9 cellular contexts compared by ENCODE assay signal in the genomic region with DNA sequence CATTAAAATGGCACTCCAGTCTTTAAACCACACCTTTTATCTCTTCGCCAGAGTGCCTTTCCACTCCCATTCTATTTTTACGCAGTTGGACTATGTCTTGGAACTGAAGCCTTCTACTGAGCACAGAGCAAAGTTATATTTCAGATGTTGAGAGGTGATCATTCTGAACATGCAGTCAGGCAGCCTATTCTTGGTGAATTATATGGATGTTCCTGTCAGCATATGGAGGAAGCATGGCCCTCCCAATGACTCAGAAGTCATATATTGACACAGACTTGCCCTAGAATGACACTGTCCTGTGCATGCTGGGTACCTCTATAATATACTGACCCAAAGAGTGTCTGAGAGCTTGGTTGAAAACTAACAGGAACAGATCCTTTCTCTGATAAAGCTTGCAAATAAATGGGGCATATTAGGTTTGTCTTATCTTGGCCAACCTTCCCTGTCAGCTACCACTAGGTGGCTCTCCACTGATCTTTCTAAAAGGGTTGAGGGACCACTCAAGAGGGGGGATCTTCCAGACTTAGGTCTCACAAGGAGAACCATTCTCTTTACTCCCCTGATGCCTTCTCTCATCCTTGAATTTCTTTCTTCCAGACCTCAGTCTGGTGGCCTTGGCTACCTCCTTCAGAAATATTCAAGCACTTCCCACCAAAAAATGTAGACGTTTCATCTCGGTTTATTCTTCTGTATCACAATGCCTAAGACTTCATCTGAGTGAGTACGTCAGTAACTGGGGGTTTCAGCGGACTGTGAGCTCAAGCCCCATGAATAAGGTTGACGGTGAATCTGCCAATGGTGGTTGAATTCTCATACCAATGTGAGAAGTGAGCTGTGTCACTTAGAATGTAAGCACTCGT. TPM values are rescaled to one million over a fixed set of nuclear protein-coding genes. Genes with fewer than 3 reads are reported as not detected.
A peak's percentile ranks its signal among the peaks of the same experiment; 100 is the strongest.
DNase-seq lines count a peak whose midpoint lies in the region; ATAC-seq and TF ChIP-seq lines count a peak whose summit lies in the region.
"Had no signal": no experiment of that assay in that cellular context is flagged by ENCODE, and none has a peak within 500 bp of the region (broad histone marks: within the 10 kb centered on the region; RNA-seq: fewer than 3 reads in every experiment).

No MANE protein-coding gene starts in this region.

- no peaks in the 10 kb centered on the region for H3K79me2 ChIP-seq in GM23248 (ENCODE audit: insufficient read depth)

- H4K20me1 ChIP-seq in GM23248 (ENCODE audit: insufficient read depth) = no peaks in the 10 kb centered on the region

- no peak overlapping the region for H3K4me2 ChIP-seq in GM23248 (ENCODE audit: unreplicated experiment)

- no peaks in the 10 kb centered on the region for H3K36me3 Mint-ChIP-seq in activated CD4-positive, alpha-beta memory T cell treated with anti-CD3 and anti-CD28 coated beads for 36 hours

- H3K4me1 ChIP-seq in GM23248 (ENCODE audit: insufficient read depth) (peaks cover 13% of the 10 kb centered on the region), right cardiac atrium (ENCODE audit: control insufficient read depth, insufficient read depth, low read length) (peaks cover 1% of the 10 kb centered on the region)

- no peak for TF ChIP-seq CTCF in coronary artery (IDR thresholded peaks at IDR 0.05)

- no peak overlapping the region for H3K27ac ChIP-seq in GM23248
- peak overlapping the region; percentile 48 for H3K27ac ChIP-seq in right cardiac atrium (ENCODE audit: low read length)
- no peak overlapping the region for H3K27ac ChIP-seq in coronary artery

- H3K9ac ChIP-seq in GM23248 = no peak overlapping the region

- in situ Hi-C loops in GM23248 (cut with MboI) = no loop called here

- WGBS in GM23248 (ENCODE audit: low coverage in 1 of 2, low lambda C conversion rate in 2 of 2, missing lambda C conversion rate in 2 of 2), 2 experiments = 64 to 65% methylated on average over 8 of the region's 8 CpGs
- WGBS in right cardiac atrium = 72% methylated on average over 8 of the region's 8 CpGs

- no peaks in the 10 kb centered on the region for H3K9me2 ChIP-seq in GM23248 (ENCODE audit: insufficient read depth)

- H3K4me3 ChIP-seq in GM23248 (no peak overlapping the region), MG63 (no peak overlapping the region), right cardiac atrium (ENCODE audit: low read length) (no peak overlapping the region), coronary artery (no peak overlapping the region)

- POLR2A ChIA-PET in activated CD4-positive, alpha-beta memory T cell treated with anti-CD3 and anti-CD28 coated beads for 36 hours (lab: Charles Lee) = no interaction called here

- no peaks in the 10 kb centered on the region for H3K9me3 Mint-ChIP-seq in activated CD4-positive, alpha-beta memory T cell treated with anti-CD3 and anti-CD28 coated beads for 36 hours

- ATAC-seq in right cardiac atrium = peak in 1 of 2 donors; percentile 26

- no peak overlapping the region for H3K4me3 Mint-ChIP-seq in activated CD4-positive, alpha-beta memory T cell treated with anti-CD3 and anti-CD28 coated beads for 36 hours

- H3K27ac Mint-ChIP-seq in activated CD4-positive, alpha-beta memory T cell treated with anti-CD3 and anti-CD28 coated beads for 36 hours = no peak overlapping the region

- H3K27me3 Mint-ChIP-seq in activated CD4-positive, alpha-beta memory T cell treated with anti-CD3 and anti-CD28 coated beads for 36 hours = peaks cover 6% of the 10 kb centered on the region

- CTCF ChIA-PET in activated CD4-positive, alpha-beta memory T cell treated with anti-CD3 and anti-CD28 coated beads for 36 hours (lab: Charles Lee) = interaction anchor here (0.5 to 3.5 kb wide), 14 partner anchors 9 to 231 kb away, joined by 3 to 33 read pairs (median 3); partner anchors contain the start of genes ALG14, RWDD3 and TLCD4

- H3K36me3 ChIP-seq in GM23248 (ENCODE audit: low read depth) (no peaks in the 10 kb centered on the region), MG63 (no peaks in the 10 kb centered on the region)

- peaks cover 11% of the 10 kb centered on the region; the same call in 1 of the 2 replicates for H3F3A ChIP-seq in GM23248 (ENCODE audit: insufficient read depth)

- H3K27me3 ChIP-seq in GM23248 (replicated peaks; ENCODE audit: insufficient read depth) (peaks cover 6% of the 10 kb centered on the region), MG63 (no peaks in the 10 kb centered on the region), right cardiac atrium (ENCODE audit: control insufficient read depth, insufficient read depth) (no peaks in the 10 kb centered on the region)

- H3K4me1 Mint-ChIP-seq in activated CD4-positive, alpha-beta memory T cell treated with anti-CD3 and anti-CD28 coated beads for 36 hours (ENCODE audit: low read depth) = no peaks in the 10 kb centered on the region

- intact Hi-C loops in activated CD4-positive, alpha-beta memory T cell treated with anti-CD3 and anti-CD28 coated beads for 36 hours (cut with micrococcal nuclease) = loop anchor here (1.0 kb wide), 1 partner anchor 150 kb away; the partner anchor contains the start of gene RWDD3
- intact Hi-C loops in right cardiac atrium (cut with DNase I) = loop anchor here (2.0 to 10.0 kb wide), 3 partner anchors 148 to 150 kb away; partner anchors contain the start of gene RWDD3 (in 3 of the 4)

- H2AFZ ChIP-seq in GM23248 = peak overlapping the region; percentile 11; the same call in 1 of the 2 replicates

- H3K9me3 ChIP-seq in GM23248 (ENCODE audit: low read depth) (no peaks in the 10 kb centered on the region), MG63 (no peaks in the 10 kb centered on the region), right cardiac atrium (ENCODE audit: control insufficient read depth, low read length) (no peaks in the 10 kb centered on the region)

- peak; percentile 6 for DNase-seq in stimulated activated CD4-positive, alpha-beta T cell treated with anti-CD3 and anti-CD28 coated beads, Interleukin-2, amount 100 ng/mL, for 4 hours (ENCODE audit: low read depth)
- DNase-seq in stimulated activated CD4-positive, alpha-beta T cell treated with anti-CD3 and anti-CD28 coated beads, Interleukin-2, amount 100 ng/mL, for 48 hours = no peak
- peak; percentile 38 for DNase-seq in GM23248
- DNase-seq in MG63 = peak; percentile 5
- DNase-seq in activated CD4-positive, alpha-beta memory T cell treated with anti-CD3 and anti-CD28 coated beads for 36 hours = peak; percentile 15
- DNase-seq in right cardiac atrium = no peak
- peak; percentile 15 for DNase-seq in stimulated activated CD8-positive, alpha-beta memory T cell treated with anti-CD3 and anti-CD28 coated beads, Interleukin-12 subunit alpha, Interleukin-12 subunit beta, amount 100 ng/mL, for 1 hour (ENCODE audit: low read depth)
- no peak for DNase-seq in coronary artery (ENCODE audit: low spot score)

RNA-seq across cellular contexts. Expression of gene ALG14, which starts 11.8 kb away (rescaled TPM):
- 1.8 and 13.0 TPM in 2 replicates for total RNA-seq in GM23248 (2014; rRNA removed; shearing (Covaris generic))
- polyA plus RNA-seq in GM23248 (2016; fragmentation: Nextera tagmentation; extraction: Ambion mirVana) (12.1 and 13.5 TPM in 2 replicates), right cardiac atrium (0.97 TPM)
- total RNA-seq in MG63 (2014; rRNA removed; shearing (Covaris generic); ENCODE audit: low replicate concordance) = 3.2 and 4.4 TPM in 2 replicates
- total RNA-seq in activated CD4-positive, alpha-beta memory T cell treated with anti-CD3 and anti-CD28 coated beads for 36 hours = 1 to 10 TPM; 4.3 to 4.4 TPM
- 1 to 10 TPM; 3.4 to 7.4 (median 3.7) TPM for total RNA-seq in right cardiac atrium

RNA-seq across cellular contexts. Expression of gene TLCD4, which starts 32.6 kb away (rescaled TPM):
- not detected in 2 replicates for total RNA-seq in GM23248 (2014; rRNA removed; shearing (Covaris generic))
- polyA plus RNA-seq in GM23248 (2016; fragmentation: Nextera tagmentation; extraction: Ambion mirVana) (0.08 TPM in 1 of 2 replicates, not detected in the other), right cardiac atrium (18.2 TPM)
- total RNA-seq in MG63 (2014; rRNA removed; shearing (Covaris generic); ENCODE audit: low replicate concordance) = 1.1 and 2.9 TPM in 2 replicates
- total RNA-seq in activated CD4-positive, alpha-beta memory T cell treated with anti-CD3 and anti-CD28 coated beads for 36 hours = under 1 TPM; 0.15 to 0.21 TPM
- 10 to 100 TPM; 70.0 to 91.6 (median 77.6) TPM for total RNA-seq in right cardiac atrium
- total RNA-seq: glomerular endothelial cell had no signal

Comparison
In these comparisons a context has a peak if more than half of its experiments do, and no peak if none do; other contexts are left out.
1. DNase-seq: peak in stimulated activated CD4-positive, alpha-beta T cell treated with anti-CD3 and anti-CD28 coated beads, Interleukin-2, amount 100 ng/mL, for 4 hours (single experiment), GM23248 (single experiment), MG63 (single experiment), activated CD4-positive, alpha-beta memory T cell treated with anti-CD3 and anti-CD28 coated beads for 36 hours (single experiment) and stimulated activated CD8-positive, alpha-beta memory T cell treated with anti-CD3 and anti-CD28 coated beads, Interleukin-12 subunit alpha, Interleukin-12 subunit beta, amount 100 ng/mL, for 1 hour (single experiment); none in stimulated activated CD4-positive, alpha-beta T cell treated with anti-CD3 and anti-CD28 coated beads, Interleukin-2, amount 100 ng/mL, for 48 hours (0 of 2), right cardiac atrium (0 of 3) and coronary artery (single experiment).
2. RNA of gene TLCD4, which starts 32.6 kb away (total RNA-seq): 70.0 to 91.6 TPM in right cardiac atrium; 1.1 to 2.9 TPM in MG63, 0.15 to 0.21 TPM in activated CD4-positive, alpha-beta memory T cell treated with anti-CD3 and anti-CD28 coated beads for 36 hours and not detected in GM23248; every median in the first group is over 10 times any median in the second.